In the genomic region with DNA sequence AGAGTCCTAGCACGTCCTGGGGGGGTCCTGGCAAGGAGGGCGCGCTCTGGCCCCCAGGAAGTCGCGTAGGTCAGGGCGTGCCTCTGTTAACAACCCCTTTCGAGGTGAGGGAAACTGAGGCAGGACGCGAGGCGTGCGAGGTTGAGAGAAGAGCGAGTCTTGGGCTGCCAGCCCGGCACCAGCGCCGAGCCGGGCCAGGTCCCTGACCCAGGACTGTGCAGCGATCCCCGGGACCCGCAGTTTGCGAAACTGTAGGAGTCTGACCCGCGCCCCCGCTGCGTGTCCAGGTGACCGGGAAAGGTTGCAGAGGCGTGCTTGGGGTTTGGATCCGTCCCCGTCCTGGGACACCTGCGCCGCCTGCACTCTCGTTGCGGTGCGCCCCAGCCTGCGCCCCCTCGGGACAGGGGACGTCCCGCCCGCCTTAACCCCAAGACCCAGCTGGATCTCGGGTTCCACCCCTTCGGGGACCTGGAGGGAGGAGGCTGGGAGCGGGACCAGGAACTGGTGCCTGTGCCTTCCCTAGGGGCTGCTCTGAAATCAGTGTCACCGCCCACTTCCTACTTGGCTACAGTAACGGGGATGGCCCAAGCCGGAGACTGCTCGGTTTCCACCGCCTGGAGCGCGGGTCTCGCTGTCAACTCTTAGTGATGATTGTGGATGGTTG, we compare ENCODE assay signal across 8 cellular contexts. TPM values are rescaled to one million over a fixed set of nuclear protein-coding genes. Genes with fewer than 3 reads are reported as not detected.
DNase-seq lines count a peak whose midpoint lies in the region; ATAC-seq and TF ChIP-seq lines count a peak whose summit lies in the region.

No MANE protein-coding gene starts in this region.

- CTCF ChIA-PET in AG04450 (lab: Charles Lee) = interaction anchor here (2.3 kb wide), 1 partner anchor 130 kb away, joined by 6 read pairs; no protein-coding TSS in a partner anchor

- peak overlapping the region; percentile 16 to 42 for H3K27ac Mint-ChIP-seq in activated naive CD4-positive, alpha-beta T cell treated with anti-CD3 and anti-CD28 coated beads, Interleukin-2, amount 50 U/mL, for 72 hours

- no peak for TF ChIP-seq POLR2A in ovary (IDR thresholded peaks at IDR 0.05)

- H3K9me3 Mint-ChIP-seq in activated naive CD4-positive, alpha-beta T cell treated with anti-CD3 and anti-CD28 coated beads, Interleukin-2, amount 50 U/mL, for 72 hours = no peaks in the 10 kb centered on the region

- no peaks in the 10 kb centered on the region for H3K36me3 Mint-ChIP-seq in activated naive CD4-positive, alpha-beta T cell treated with anti-CD3 and anti-CD28 coated beads, Interleukin-2, amount 50 U/mL, for 72 hours

- H3K27ac ChIP-seq in AG04450 (ENCODE audit: low read depth, low read length) = peak overlapping the region; percentile 54
- H3K27ac ChIP-seq in heart right ventricle = peak overlapping the region; percentile 76 to 98 (median 92)
- H3K27ac ChIP-seq in ovary = peak overlapping the region; percentile 68 to 86

- 1 to 2% methylated on average over 49 of the region's 49 CpGs for WGBS in heart right ventricle, 2 donors
- WGBS in ovary, 3 donors = 1 to 2% (median 2%) methylated on average over 39 to 49 of the region's 49 CpGs

- H3K36me3 ChIP-seq in heart right ventricle (peaks cover 0 to 6% (median 0%) of the 10 kb centered on the region in 9 donors), ovary (no peaks in the 10 kb centered on the region)

- ATAC-seq in GM18868 (IDR thresholded peaks at IDR 0.05; ENCODE audit: unreplicated experiment) (peak; percentile 58), HG03280 (IDR thresholded peaks at IDR 0.05; ENCODE audit: unreplicated experiment) (peak; percentile 47), heart right ventricle (peak; percentile 88 to 92 (median 91)), HG02970 (IDR thresholded peaks at IDR 0.05; ENCODE audit: low FRiP score, unreplicated experiment) (no peak)
- peak; percentile 46 to 72 for ATAC-seq in activated naive CD4-positive, alpha-beta T cell treated with anti-CD3 and anti-CD28 coated beads, Interleukin-2, amount 50 U/mL, for 72 hours

- TF ChIP-seq CTCF in AG04450 (IDR thresholded peaks at IDR 0.05; ENCODE audit: low read depth, low read length) (no peak), heart right ventricle (IDR thresholded peaks at IDR 0.05) (peak in 1 of 9 donors; percentile 18), ovary (IDR thresholded peaks at IDR 0.05) (no peak)

- H3K9me3 ChIP-seq in AG04450 (ENCODE audit: control insufficient read depth, insufficient read depth, low read length) (peaks cover 3% of the 10 kb centered on the region; the same call in 1 of the 2 replicates), heart right ventricle (peaks cover 0 to 4% (median 0%) of the 10 kb centered on the region in 11 donors), ovary (no peaks in the 10 kb centered on the region)

- DNase-seq in AG04450 (ENCODE audit: low read depth, low spot score) = no peak
- peak; percentile 72 for DNase-seq in RPMI7951 (ENCODE audit: low read depth)
- DNase-seq in activated naive CD4-positive, alpha-beta T cell treated with anti-CD3 and anti-CD28 coated beads, Interleukin-2, amount 50 U/mL, for 72 hours (ENCODE audit: low spot score in 2 of 2) = peak; percentile 52 to 68
- peak; percentile 74 to 85 for DNase-seq in heart right ventricle
- DNase-seq in ovary = peak in 4 of 5 donors; percentile 48 to 59 (median 57)

- H3K4me1 ChIP-seq in heart right ventricle (peaks cover 4 to 52% (median 36%) of the 10 kb centered on the region in 9 donors), ovary (ENCODE audit: insufficient read depth) (peaks cover 8% of the 10 kb centered on the region)

- TF ChIP-seq EP300 in ovary (IDR thresholded peaks at IDR 0.05) = no peak

- H3K4me3 ChIP-seq in AG04450 (ENCODE audit: low read depth, low read length) (peak overlapping the region; percentile 80), heart right ventricle (peak overlapping the region; percentile 53 to 98 (median 86)), ovary (peak overlapping the region; percentile 52)

- peaks cover 2% of the 10 kb centered on the region for H3K27me3 ChIP-seq in AG04450 (ENCODE audit: control insufficient read depth, insufficient read depth, low read length)
- H3K27me3 ChIP-seq in heart right ventricle = no peaks in the 10 kb centered on the region
- no peaks in the 10 kb centered on the region for H3K27me3 ChIP-seq in ovary

- intact Hi-C loops in heart right ventricle (cut with DNase I) = no loop called here
- intact Hi-C loops in ovary (cut with DNase I) = no loop called here

- POLR2A ChIA-PET in AG04450 (lab: Yijun Ruan, JAX) = interaction anchor here (0.6 to 1.5 kb wide), 3 partner anchors 9 to 89 kb away, joined by 3 to 7 read pairs (median 4); no protein-coding TSS in a partner anchor

RNA-seq across cellular contexts. Expression of a gene that starts 0.5 kb away (rescaled TPM):
- polyA plus RNA-seq in AG04450 (2011; rRNA removed) = 5.0 and 5.4 TPM in 2 replicates
- polyA minus RNA-seq in AG04450 (2011; rRNA and poly(A)+ RNA removed) = 11.5 and 16.8 TPM in 2 replicates
- total RNA-seq in RPMI7951 (2014; rRNA removed; shearing (Covaris generic)) = 1.9 and 2.1 TPM in 2 replicates
- total RNA-seq in activated naive CD4-positive, alpha-beta T cell treated with anti-CD3 and anti-CD28 coated beads, Interleukin-2, amount 50 U/mL, for 72 hours = 10 to 100 TPM in 1 of 2 donors, 1 to 10 TPM in 1; 3.1 to 12.4 TPM
- 1 to 10 TPM; 3.1 to 6.4 (median 4.3) TPM for total RNA-seq in heart right ventricle
- 1 to 10 TPM; 1.4 to 1.8 TPM for polyA plus RNA-seq in heart right ventricle
- 10 to 100 TPM in 6 of 7 donors, 1 to 10 TPM in 1; 6.7 to 24.3 (median 13.7) TPM for total RNA-seq in ovary
- polyA plus RNA-seq in ovary = 1 to 10 TPM; 3.0 to 5.3 TPM
